ENCODE assay signal across 11 cellular contexts in genomic region chr1:244445320-244446181, GRCh38. TPM values are rescaled to one million over a fixed set of nuclear protein-coding genes. Genes with fewer than 3 reads are reported as not detected.
A peak's percentile ranks its signal among the peaks of the same experiment; 100 is the strongest.
DNase-seq lines count a peak whose midpoint lies in the region; ATAC-seq and TF ChIP-seq lines count a peak whose summit lies in the region.
"Had no signal": no experiment of that assay in that cellular context is flagged by ENCODE, and none has a peak within 500 bp of the region (broad histone marks: within the 10 kb centered on the region; RNA-seq: fewer than 3 reads in every experiment).

No MANE protein-coding gene starts in this region.

- no peak for ATAC-seq in Right ventricle myocardium inferior
- ATAC-seq in upper lobe of left lung (ENCODE audit: low FRiP score in 2 of 2) = no peak
- no peak for ATAC-seq in GM21825 (IDR thresholded peaks at IDR 0.05; ENCODE audit: unreplicated experiment)

- H3K9me3 ChIP-seq in cardiac muscle cell (ENCODE audit: low read depth) = no peaks in the 10 kb centered on the region
- H3K9me3 ChIP-seq in upper lobe of left lung = no peaks in the 10 kb centered on the region

- no peak overlapping the region for H4K5ac ChIP-seq in mesendoderm (ENCODE audit: low read length)

- H2BK15ac ChIP-seq in mesendoderm (replicated peaks; ENCODE audit: low read depth) = no peak overlapping the region

- H3K27me3 ChIP-seq in cardiac muscle cell (no peaks in the 10 kb centered on the region), mesendoderm (ENCODE audit: insufficient read depth, low read length, poor library complexity) (no peaks in the 10 kb centered on the region), upper lobe of left lung (no peaks in the 10 kb centered on the region)

- H3K27ac ChIP-seq in cardiac muscle cell = peak overlapping the region; percentile 5
- H3K27ac ChIP-seq in mesendoderm (ENCODE audit: low read depth, low read length) = no peak overlapping the region
- peak overlapping the region; percentile 20 to 44 (median 22) for H3K27ac ChIP-seq in upper lobe of left lung
- H3K27ac ChIP-seq: VCaP had no signal

- peak overlapping the region in 4 of 5 experiments; percentile 30 to 65 (median 38) for H3K4me3 Mint-ChIP-seq in brain

- H3K27me3 Mint-ChIP-seq in brain = peaks cover 2% of the 10 kb centered on the region

- intact Hi-C loops in Right ventricle myocardium inferior (cut with DNase I) = no loop called here

- H2BK120ac ChIP-seq in mesendoderm (ENCODE audit: low read depth, low read length) = no peak overlapping the region

- no peaks in the 10 kb centered on the region for H3K9me3 Mint-ChIP-seq in brain

- WGBS in mesendoderm (ENCODE audit: extremely low coverage, insufficient coverage, low lambda C conversion rate) = no CpG with 5 or more reads among the region's 2 CpGs
- 73 to 78% methylated on average over 2 of the region's 2 CpGs for WGBS in upper lobe of left lung, 2 donors

- no peak overlapping the region for H3K4me2 ChIP-seq in mesendoderm (ENCODE audit: low read length)

- H4K8ac ChIP-seq in mesendoderm (ENCODE audit: low read depth, low read length) = no peak overlapping the region

- H3K4me1 Mint-ChIP-seq in brain = peaks cover 58% of the 10 kb centered on the region

- H3K56ac ChIP-seq in mesendoderm (ENCODE audit: low read length) = no peak overlapping the region

- no peak overlapping the region for H3K23ac ChIP-seq in mesendoderm (ENCODE audit: low read length)

- no peak for TF ChIP-seq EP300 in upper lobe of left lung (IDR thresholded peaks at IDR 0.05)

- peak overlapping the region; percentile 55 for H3K4ac ChIP-seq in mesendoderm (ENCODE audit: low read depth, low read length)

- no peak overlapping the region for H2BK5ac ChIP-seq in mesendoderm (ENCODE audit: low read length)

- peak overlapping the region; percentile 22 to 89 (median 70) for H3K27ac Mint-ChIP-seq in brain

- H3K4me3 ChIP-seq in cardiac muscle cell (no peak overlapping the region), mesendoderm (ENCODE audit: low read length) (no peak overlapping the region), upper lobe of left lung (no peak overlapping the region)

- H3K9ac ChIP-seq in mesendoderm (ENCODE audit: low read length) = peak overlapping the region; percentile 17

- H3K79me1 ChIP-seq in mesendoderm (ENCODE audit: low read length) = peaks cover 4% of the 10 kb centered on the region

- DNase-seq in cardiac muscle cell (ENCODE audit: low read depth in 1 of 2, low spot score in 1 of 2) (no peak), Right ventricle myocardium inferior (ENCODE audit: missing footprints) (no peak), mesendoderm (no peak), upper lobe of left lung (no peak), HPDE6-E6E7 (ENCODE audit: extremely low spot score) (no peak), RKO (ENCODE audit: low spot score) (no peak)
- DNase-seq: effector CD4-positive, alpha-beta T cell; stimulated activated naive CD4-positive, alpha-beta T cell treated with Interleukin-2 at 50 U/mL for 16 hours had no signal

- peak overlapping the region; percentile 30 for H3K18ac ChIP-seq in mesendoderm (ENCODE audit: low read length)

- H3K4me1 ChIP-seq in cardiac muscle cell (ENCODE audit: low read depth) (peaks cover 27% of the 10 kb centered on the region), mesendoderm (ENCODE audit: control insufficient read depth, low read depth, low read length) (no peaks in the 10 kb centered on the region), upper lobe of left lung (peaks cover 30 to 44% (median 37%) of the 10 kb centered on the region in 4 donors)

- no peak for TF ChIP-seq POLR2A in upper lobe of left lung (IDR thresholded peaks at IDR 0.05)

- H3K79me2 ChIP-seq in mesendoderm (ENCODE audit: control insufficient read depth, insufficient read depth, low read length) = peaks cover 51% of the 10 kb centered on the region

- no peak overlapping the region for H2AK5ac ChIP-seq in mesendoderm (ENCODE audit: low read length)

- TF ChIP-seq CTCF in cardiac muscle cell (IDR thresholded peaks at IDR 0.05; ENCODE audit: low read depth, low read length) (no peak), brain (conservative IDR thresholded peaks at IDR 0.05) (no peak), upper lobe of left lung (IDR thresholded peaks at IDR 0.05) (no peak)

- H3K36me3 Mint-ChIP-seq in brain = peaks cover 23% of the 10 kb centered on the region

- H3K36me3 ChIP-seq in cardiac muscle cell (no peaks in the 10 kb centered on the region), mesendoderm (ENCODE audit: control insufficient read depth, insufficient read depth, low read length) (no peaks in the 10 kb centered on the region), upper lobe of left lung (no peaks in the 10 kb centered on the region)

RNA-seq across cellular contexts. Expression of gene ADSS2, which starts 6.2 kb away (rescaled TPM):
- total RNA-seq in cardiac muscle cell = 16.7 and 22.8 TPM in 2 replicates
- 12.8 and 23.8 TPM in 2 replicates for polyA plus RNA-seq in cardiac muscle cell
- 5.5 TPM for total RNA-seq in Right ventricle myocardium inferior
- 19.3 TPM for polyA plus RNA-seq in brain (ENCODE audit: insufficient read depth, low read depth, low replicate concordance)
- 67.0 TPM for polyA plus RNA-seq in mesendoderm (2013, experiment 1 of 2)
- polyA plus RNA-seq in mesendoderm (2013, experiment 2 of 2) = 71.5 TPM
- 10 to 100 TPM; 26.3 to 70.0 (median 40.4) TPM for total RNA-seq in upper lobe of left lung

RNA-seq across cellular contexts. Expression of gene CATSPERE, which starts 15.5 kb away (rescaled TPM):
- total RNA-seq in cardiac muscle cell (0.11 and 1.4 TPM in 2 replicates), Right ventricle myocardium inferior (0.54 TPM), upper lobe of left lung (1 to 10 TPM in 4 of 6 donors, under 1 TPM in 1, not detected in 1; 0.91 to 2.4 (median 1.4) TPM)
- polyA plus RNA-seq in cardiac muscle cell (0.27 and 1.1 TPM in 2 replicates), brain (ENCODE audit: insufficient read depth, low read depth, low replicate concordance) (0.25 TPM)
- 0.07 TPM for polyA plus RNA-seq in mesendoderm (2013, experiment 1 of 2)
- 0.04 TPM for polyA plus RNA-seq in mesendoderm (2013, experiment 2 of 2)
